In genomic region chr10:63720689-63721088, GRCh38 we compare ENCODE assay signal across 9 cellular contexts.
DNase-seq lines count a peak whose midpoint lies in the region; ATAC-seq, FAIRE-seq and TF ChIP-seq lines count a peak whose summit lies in the region.
"Had no signal": no experiment of that assay in that cellular context is flagged by ENCODE, and none has a peak within 500 bp of the region (broad histone marks: within the 10 kb centered on the region; RNA-seq: fewer than 3 reads in every experiment).

No MANE protein-coding gene starts in this region.

- DNase-seq in keratinocyte (ENCODE audit: low read depth, low spot score) (no peak), DMS79 (lab: John Stamatoyannopoulos, UW) (no peak), DMS 273 (lab: John Stamatoyannopoulos, UW; ENCODE audit: unreplicated experiment) (no peak), inferior parietal cortex (ENCODE audit: extremely low spot score) (no peak), SW480 (ENCODE audit: low spot score) (no peak)
- DNase-seq: GF-D8 had no signal

- no peaks in the 10 kb centered on the region for H3K9me1 ChIP-seq in keratinocyte (ENCODE audit: control insufficient read depth, extremely low read depth, insufficient read depth, low read length)

- H3K9me3 ChIP-seq in keratinocyte (ENCODE audit: control insufficient read depth, low read depth, low read length), result no peaks in the 10 kb centered on the region

- H3K4me3 ChIP-seq in keratinocyte (ENCODE audit: control insufficient read depth in 2 of 3, extremely low read depth in 1 of 3, insufficient read depth in 2 of 3, low read depth in 1 of 3, low read length in 3 of 3), result no peak overlapping the region

- dilution Hi-C loops in keratinocyte (cut with MboI; ENCODE audit: extremely low pct_ligation_motif_present, low sequenced_read_pairs), result no loop called here

- H3K4me2 ChIP-seq in keratinocyte (ENCODE audit: control insufficient read depth, extremely low read depth, insufficient read depth, low read depth, low read length), result no peak overlapping the region

- H3K4me1 ChIP-seq in keratinocyte (ENCODE audit: control insufficient read depth, extremely low read depth, insufficient read depth, low read length), result peaks cover 14% of the 10 kb centered on the region

- no peak for FAIRE-seq in keratinocyte (lab: Jason Lieb, UNC)

- no peak overlapping the region for H3K27ac ChIP-seq in keratinocyte (ENCODE audit: control insufficient read depth, insufficient read depth, low read length)

- no peak for TF ChIP-seq CTCF in keratinocyte (optimal IDR thresholded peaks at IDR 0.05 in 1 of 3, IDR thresholded peaks at IDR 0.05 in 1 of 3, conservative IDR thresholded peaks at IDR 0.05 in 1 of 3; ENCODE audit: extremely low read depth in 1 of 3, insufficient read depth in 2 of 3, low read length in 3 of 3)

- H3K36me3 ChIP-seq in keratinocyte (ENCODE audit: control insufficient read depth in 2 of 2, extremely low read depth in 1 of 2, insufficient read depth in 2 of 2, low read length in 2 of 2), result no peaks in the 10 kb centered on the region

- H3K79me2 ChIP-seq in keratinocyte (ENCODE audit: control insufficient read depth, insufficient read depth, low read length), result no peaks in the 10 kb centered on the region

- no peaks in the 10 kb centered on the region for H4K20me1 ChIP-seq in keratinocyte (ENCODE audit: control insufficient read depth, extremely low read depth, insufficient read depth, low read length)

- H3K27me3 ChIP-seq in keratinocyte (ENCODE audit: control insufficient read depth, extremely low read depth, insufficient read depth, low read length), result no peaks in the 10 kb centered on the region

- no peak overlapping the region for H3K9ac ChIP-seq in keratinocyte (ENCODE audit: control insufficient read depth, extremely low read depth, insufficient read depth, low read length)

- ATAC-seq in GM18498 (IDR thresholded peaks at IDR 0.05; ENCODE audit: unreplicated experiment), result peak; percentile 59
- peak; percentile 62 for ATAC-seq in GM21381 (IDR thresholded peaks at IDR 0.05; ENCODE audit: unreplicated experiment)
- peak; percentile 42 for ATAC-seq in HG03442 (IDR thresholded peaks at IDR 0.05; ENCODE audit: unreplicated experiment)

- H2AFZ ChIP-seq in keratinocyte (ENCODE audit: control insufficient read depth, low read length), result peak overlapping the region; percentile 13
